8 cellular contexts compared by ENCODE assay signal in the genomic region with DNA sequence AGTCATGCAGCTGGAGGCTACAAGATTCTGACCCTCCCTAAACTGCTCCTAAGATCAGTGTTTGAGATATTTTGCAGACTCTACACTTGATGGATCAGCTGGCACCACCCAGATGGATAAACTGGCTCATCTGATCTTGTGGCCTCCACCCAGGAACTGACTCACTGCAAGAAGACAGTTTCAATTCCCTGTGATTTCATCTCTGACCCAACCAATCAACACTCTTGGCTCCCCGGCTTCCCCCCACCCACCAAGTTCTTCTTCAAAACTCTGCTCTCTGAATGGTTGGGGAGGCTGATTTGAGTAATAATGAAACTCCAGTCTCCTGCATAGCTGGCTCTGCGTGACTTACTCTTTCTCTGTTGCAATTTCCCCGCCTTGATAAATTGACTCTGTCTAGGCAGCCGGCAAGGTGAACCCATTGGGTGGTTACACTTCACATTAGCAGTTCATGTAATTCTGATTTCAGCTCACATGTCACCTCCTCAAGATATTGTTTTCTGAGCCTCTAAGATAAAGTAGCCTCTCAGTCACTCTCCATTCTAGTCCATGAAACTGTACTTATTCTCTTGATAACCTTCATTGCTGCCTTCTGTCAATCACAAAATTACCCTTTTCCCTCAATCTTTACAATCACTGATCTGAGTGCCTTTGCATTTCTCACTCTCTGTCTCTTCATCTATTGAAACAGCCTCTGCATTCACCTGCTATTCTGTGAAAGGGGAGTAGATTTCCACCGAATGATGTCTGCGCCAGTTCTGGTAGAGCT. TPM values are rescaled to one million over a fixed set of nuclear protein-coding genes. Genes with fewer than 3 reads are reported as not detected.
DNase-seq lines count a peak whose midpoint lies in the region; ATAC-seq, FAIRE-seq and TF ChIP-seq lines count a peak whose summit lies in the region.

No MANE protein-coding gene starts in this region.

- no peaks in the 10 kb centered on the region for H3K9me3 ChIP-seq in K562 (replicated peaks; ENCODE audit: control insufficient read depth, insufficient read depth, low read depth, low read length)

- peak overlapping the region; percentile 14; the same call in 1 of the 2 replicates for H3K4me2 ChIP-seq in K562 (ENCODE audit: insufficient read depth, low read length)

- H3K4me3 ChIP-seq in K562: no peak overlapping the region

- WGBS in K562 (ENCODE audit: insufficient coverage, low coverage, missing lambda C conversion rate): 33% methylated on average over 6 of the region's 6 CpGs

- POLR2A ChIA-PET in K562 (lab: Yijun Ruan, JAX): interaction anchor here (0.6 to 1.3 kb wide), 5 partner anchors 11 to 127 kb away, joined by 3 to 4 read pairs (median 3); no protein-coding TSS in a partner anchor

- no peaks in the 10 kb centered on the region for H3K27me3 ChIP-seq in K562 (ENCODE audit: control insufficient read depth in 2 of 2, insufficient read depth in 2 of 2, low read length in 2 of 2)

- DNase-seq in AG09319 (ENCODE audit: extremely low read depth, low read depth) (peak; percentile 23), NOMO-1 treated with dmso at 0.1 percent for 144 hours (lab: John Stamatoyannopoulos, UW; ENCODE audit: unreplicated experiment) (peak; percentile 83), K562 (ENCODE audit: extremely low read depth in 1 of 4, low spot score in 3 of 4) (peak in 2 of 4 experiments; percentile 51 to 75), omental fat pad (ENCODE audit: low spot score) (peak; percentile 58), germinal center (ENCODE audit: low spot score) (no peak), NCI-H2029 treated with DMSO at 0.1 percent for 48 hours (lab: John Stamatoyannopoulos, UW) (no peak), GM10266 (ENCODE audit: extremely low spot score) (no peak)

- TF ChIP-seq POLR2A in K562 (conservative IDR thresholded peaks at IDR 0.05): no peak

- intact Hi-C loops in K562 (cut with micrococcal nuclease): loop anchor here (2.0 to 10.0 kb wide), 2 partner anchors 16 to 360 kb away; no protein-coding TSS in a partner anchor

- ATAC-seq in K562 (peak; percentile 81), omental fat pad (ENCODE audit: low FRiP score) (peak; percentile 95), HG03520 (IDR thresholded peaks at IDR 0.05; ENCODE audit: unreplicated experiment) (no peak)

- in situ Hi-C loops in K562 (cut with MboI): loop anchor here (10.0 kb wide), 1 partner anchor 360 kb away; no protein-coding TSS in a partner anchor

- H3K27ac ChIP-seq in K562 (ENCODE audit: extremely low read depth, low read depth, low read length): peak overlapping the region; percentile 63; the same call in 2 of the 3 replicates

- BruUV-seq in K562 (replicated peaks; lab: Mats Ljungman, UMichigan): no TSS peak

- no peak for TF ChIP-seq RAD21 in K562 (CRISPR knock-in tag; conservative IDR thresholded peaks at IDR 0.05 in 1 of 2, IDR thresholded peaks at IDR 0.05 in 1 of 2)

- peak; percentile 77 for TF ChIP-seq EP300 in K562 (IDR thresholded peaks at IDR 0.05; ENCODE audit: low read length)

- H2AFZ ChIP-seq in K562 (ENCODE audit: low read depth, low read length): peak overlapping the region; percentile 20

- no peaks in the 10 kb centered on the region for H3K79me2 ChIP-seq in K562 (ENCODE audit: control insufficient read depth, insufficient read depth, low read length)

- no peak for TF ChIP-seq CTCF in AG09319 (IDR thresholded peaks at IDR 0.05; ENCODE audit: low read depth, low read length)
- TF ChIP-seq CTCF in K562 (IDR thresholded peaks at IDR 0.05 in 2 of 3, conservative IDR thresholded peaks at IDR 0.05 in 1 of 3; ENCODE audit: insufficient read depth in 2 of 3, low read depth in 1 of 3, low read length in 3 of 3): no peak
- no peak for TF ChIP-seq CTCF in omental fat pad (IDR thresholded peaks at IDR 0.05)
- no peak for TF ChIP-seq CTCF in GM10266 (IDR thresholded peaks at IDR 0.05; ENCODE audit: control insufficient read depth, insufficient read depth, low read depth, missing control alignments)

- peaks cover 17 to 42% of the 10 kb centered on the region in 2 experiments for H3K4me1 ChIP-seq in K562 (replicated peaks in 1 of 2; ENCODE audit: control insufficient read depth in 2 of 2, insufficient read depth in 2 of 2, low read length in 2 of 2)

- H4K20me1 ChIP-seq in K562 (replicated peaks; ENCODE audit: control insufficient read depth, insufficient read depth, low read length): no peaks in the 10 kb centered on the region

- H3K9ac ChIP-seq in K562 (ENCODE audit: insufficient read depth in 1 of 2, low read depth in 2 of 2, low read length in 2 of 2): no peak overlapping the region

- CTCF ChIA-PET in K562 (lab: Yijun Ruan, JAX; ENCODE audit: low intra/inter-chr PET ratio): no interaction called here

- no peaks in the 10 kb centered on the region for H3K9me1 ChIP-seq in K562 (ENCODE audit: control insufficient read depth, insufficient read depth, low read length)

- no peaks in the 10 kb centered on the region for H3K36me3 ChIP-seq in K562 (ENCODE audit: control insufficient read depth, insufficient read depth, low read length)

- FAIRE-seq in K562 (lab: Jason Lieb, UNC): peak; percentile 75

RNA-seq across cellular contexts. Expression of a gene that starts 9.9 kb away (rescaled TPM):
- total RNA-seq in K562 (2011; cell fraction: chromatin; rRNA removed; ENCODE audit: low replicate concordance): 0.55 and 0.60 TPM in 2 replicates
- total RNA-seq in K562 (2011; cell fraction: nucleolus; rRNA removed): 0.33 and 0.39 TPM in 2 replicates
- 0.29 and 0.53 TPM in 2 replicates for total RNA-seq in K562 (2011; cell fraction: nucleoplasm; rRNA removed)
- total RNA-seq in K562 (2014; rRNA removed) (0.09 and 0.41 TPM in 2 replicates), K562 (2014; rRNA removed; fragmentation: Illumina TruSeq; extraction: Trizol) (0.22 and 0.35 TPM in 2 replicates), K562 (2015; rRNA removed; fragmentation: Illumina TruSeq; extraction: Trizol) (0.51 and 0.57 TPM in 2 replicates), K562 (2021) (0.13 and 0.22 TPM in 2 replicates), omental fat pad (10 to 100 TPM; 10.2 to 50.0 (median 23.9) TPM)
- polyA plus RNA-seq in K562 (2011; rRNA removed) (0.45 and 1.3 TPM in 2 replicates), K562 (2014; fragmentation: Illumina TruSeq; extraction: Trizol) (0.22 and 0.39 TPM in 2 replicates), K562 (2014; fragmentation: Nextera tagmentation; extraction: Ambion mirVana) (under 1 TPM in 1 of 2 experiments, not detected in 1; 0.08 TPM), K562 (2014; rRNA removed) (0.24 and 0.25 TPM in 2 replicates)
- 0.07 and 1.4 TPM in 2 replicates for polyA plus RNA-seq in K562 (2011; cell fraction: cytosol; rRNA removed)
- 0.10 and 0.67 TPM in 2 replicates for polyA plus RNA-seq in K562 (2011; cell fraction: nucleus; rRNA removed)
- 1.8 and 2.3 TPM in 2 replicates for polyA plus RNA-seq in K562 (2012)
- 0.42 and 1.8 TPM in 2 replicates for polyA minus RNA-seq in K562 (2011; rRNA and poly(A)+ RNA removed)
- 0.64 TPM in 1 of 2 replicates, not detected in the other for polyA minus RNA-seq in K562 (2011; cell fraction: cytosol; rRNA and poly(A)+ RNA removed)
- polyA minus RNA-seq in K562 (2011; cell fraction: nucleus; rRNA and poly(A)+ RNA removed): 0.13 and 0.67 TPM in 2 replicates

RNA-seq across cellular contexts. Expression of a gene that starts 24.1 kb away (rescaled TPM):
- total RNA-seq in K562 (2011; cell fraction: chromatin; rRNA removed; ENCODE audit: low replicate concordance): not detected in 2 replicates
- total RNA-seq in K562 (2011; cell fraction: nucleolus; rRNA removed): not detected in 2 replicates
- total RNA-seq in K562 (2011; cell fraction: nucleoplasm; rRNA removed): not detected in 2 replicates
- total RNA-seq in K562 (2014; rRNA removed) (not detected in 2 replicates), K562 (2014; rRNA removed; fragmentation: Illumina TruSeq; extraction: Trizol) (not detected in 2 replicates), K562 (2015; rRNA removed; fragmentation: Illumina TruSeq; extraction: Trizol) (not detected in 2 replicates), K562 (2021) (not detected in 2 replicates), omental fat pad (10 to 100 TPM in 1 of 4 donors, 1 to 10 TPM in 3; 3.1 to 16.2 (median 7.5) TPM)
- polyA plus RNA-seq in K562 (2011; rRNA removed) (not detected in 2 replicates), K562 (2014; fragmentation: Illumina TruSeq; extraction: Trizol) (not detected in 2 replicates), K562 (2014; fragmentation: Nextera tagmentation; extraction: Ambion mirVana) (under 1 TPM; 0.03 to 0.07 TPM), K562 (2014; rRNA removed) (0.15 and 0.19 TPM in 2 replicates)
- 0.07 TPM in 1 of 2 replicates, not detected in the other for polyA plus RNA-seq in K562 (2011; cell fraction: cytosol; rRNA removed)
- polyA plus RNA-seq in K562 (2011; cell fraction: nucleus; rRNA removed): not detected in 2 replicates
- 0.04 and 0.12 TPM in 2 replicates for polyA plus RNA-seq in K562 (2012)
- not detected in 2 replicates for polyA minus RNA-seq in K562 (2011; rRNA and poly(A)+ RNA removed)
- polyA minus RNA-seq in K562 (2011; cell fraction: cytosol; rRNA and poly(A)+ RNA removed): not detected in 2 replicates
- not detected in 2 replicates for polyA minus RNA-seq in K562 (2011; cell fraction: nucleus; rRNA and poly(A)+ RNA removed)

RNA-seq across cellular contexts. Expression of a gene that starts 33.4 kb away (rescaled TPM):
- not detected in 2 replicates for total RNA-seq in K562 (2011; cell fraction: chromatin; rRNA removed; ENCODE audit: low replicate concordance)
- not detected in 2 replicates for total RNA-seq in K562 (2011; cell fraction: nucleolus; rRNA removed)
- total RNA-seq in K562 (2011; cell fraction: nucleoplasm; rRNA removed): not detected in 2 replicates
- total RNA-seq in K562 (2014; rRNA removed) (not detected in 2 replicates), K562 (2014; rRNA removed; fragmentation: Illumina TruSeq; extraction: Trizol) (not detected in 2 replicates), K562 (2015; rRNA removed; fragmentation: Illumina TruSeq; extraction: Trizol) (0.25 TPM in 1 of 2 replicates, not detected in the other), K562 (2021) (0.18 TPM in 1 of 2 replicates, not detected in the other), omental fat pad (10 to 100 TPM; 15.0 to 77.5 (median 56.5) TPM)
- polyA plus RNA-seq in K562 (2011; rRNA removed) (0.04 TPM in 1 of 2 replicates, not detected in the other), K562 (2014; fragmentation: Illumina TruSeq; extraction: Trizol) (0.06 and 0.12 TPM in 2 replicates), K562 (2014; fragmentation: Nextera tagmentation; extraction: Ambion mirVana) (under 1 TPM; 0.10 to 0.14 TPM), K562 (2014; rRNA removed) (1.7 TPM in 1 of 2 replicates, not detected in the other)
- 0.07 and 0.12 TPM in 2 replicates for polyA plus RNA-seq in K562 (2011; cell fraction: cytosol; rRNA removed)
- polyA plus RNA-seq in K562 (2011; cell fraction: nucleus; rRNA removed): not detected in 2 replicates
- 0.07 and 0.19 TPM in 2 replicates for polyA plus RNA-seq in K562 (2012)
- 0.14 and 0.15 TPM in 2 replicates for polyA minus RNA-seq in K562 (2011; rRNA and poly(A)+ RNA removed)
- polyA minus RNA-seq in K562 (2011; cell fraction: cytosol; rRNA and poly(A)+ RNA removed): not detected in 2 replicates
- polyA minus RNA-seq in K562 (2011; cell fraction: nucleus; rRNA and poly(A)+ RNA removed): not detected in 2 replicates

Comparison
In these comparisons a context has a peak if more than half of its experiments do, and no peak if none do; other contexts are left out.
1. DNase-seq: peak in AG09319 (single experiment), NOMO-1 treated with dmso at 0.1 percent for 144 hours (single experiment) and omental fat pad (single experiment); none in germinal center (single experiment), NCI-H2029 treated with DMSO at 0.1 percent for 48 hours (single experiment) and GM10266 (single experiment).
2. RNA of a gene that starts 9.9 kb away (total RNA-seq): 10.2 to 50.0 TPM in omental fat pad; 0.09 to 0.60 TPM in K562; every median in the first group is over 4 times any median in the second.
3. RNA of a gene that starts 33.4 kb away (total RNA-seq): 15.0 to 77.5 TPM in omental fat pad; 0.18 to 0.25 TPM in K562; every median in the first group is over 10 times any median in the second.